18 cellular contexts compared by ENCODE assay signal in the genomic region with DNA sequence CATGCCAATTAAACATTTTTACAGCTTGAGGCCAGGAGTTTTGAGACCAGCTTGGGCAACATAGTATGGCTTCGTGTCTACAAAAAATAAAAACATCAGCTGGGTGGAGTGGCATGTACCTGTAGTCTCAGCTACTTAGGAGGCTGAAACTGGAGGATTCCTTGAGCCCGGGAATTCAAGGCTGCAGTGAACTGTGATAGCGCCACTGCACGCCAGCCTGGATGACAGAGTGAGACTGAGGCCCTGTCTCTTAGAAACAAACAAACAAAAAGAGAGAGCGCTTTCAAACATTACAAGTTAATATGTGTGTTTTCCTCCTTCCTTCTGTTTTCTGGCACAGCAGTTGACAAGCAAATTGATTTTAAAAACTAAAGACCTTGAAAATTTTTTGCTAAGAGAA.
"Had no signal": no experiment of that assay in that cellular context is flagged by ENCODE, and none has a peak within 500 bp of the region (broad histone marks: within the 10 kb centered on the region; RNA-seq: fewer than 3 reads in every experiment).

No MANE protein-coding gene starts in this region.

- H3K36me3 Mint-ChIP-seq: T-cell, WTC11 had no signal

- ATAC-seq: heart right ventricle; left cardiac atrium; right cardiac atrium; stimulated activated naive CD8-positive, alpha-beta T cell treated with anti-CD3 and anti-CD28 coated beads, Interleukin-15, amount 100 ng/mL, for 72 hours; T-cell; WTC11 had no signal

- H3K4me3 ChIP-seq: coronary artery, heart right ventricle, transverse colon had no signal

- H3K27ac ChIP-seq: coronary artery, epithelial cell of prostate, heart right ventricle, parathyroid adenoma, transverse colon had no signal

- H3K27me3 ChIP-seq: heart right ventricle, transverse colon had no signal

- H2AFZ ChIP-seq: parathyroid adenoma had no signal

- H3K36me3 ChIP-seq: heart right ventricle, transverse colon had no signal

- H3K4me3 Mint-ChIP-seq: nephron progenitor cell; stimulated activated naive CD8-positive, alpha-beta T cell treated with anti-CD3 and anti-CD28 coated beads, Interleukin-15, amount 100 ng/mL, for 72 hours; WTC11 had no signal

- H3K9me3 Mint-ChIP-seq: nephron progenitor cell; stimulated activated naive CD8-positive, alpha-beta T cell treated with anti-CD3 and anti-CD28 coated beads, Interleukin-15, amount 100 ng/mL, for 72 hours; T-cell; WTC11 had no signal

- H3K9me3 ChIP-seq: heart right ventricle, transverse colon had no signal

- H3K27me3 Mint-ChIP-seq: stimulated activated naive CD8-positive, alpha-beta T cell treated with anti-CD3 and anti-CD28 coated beads, Interleukin-15, amount 100 ng/mL, for 72 hours; T-cell had no signal

- DNase-seq: activated CD4-positive, alpha-beta T cell treated with anti-CD3 and anti-CD28 coated beads, Interleukin-2, amount 50 U/mL, for 4 hours; activated gamma-delta T cell; cerebellar nuclear complex; heart right ventricle; islet precursor cell; left cardiac atrium; midbrain; nephron progenitor cell; right cardiac atrium; stimulated activated CD4-positive, alpha-beta T cell treated with anti-CD3 and anti-CD28 coated beads, Interleukin-12 subunit alpha, Interleukin-12 subunit beta, amount 100 ng/mL, for 4 hours; stimulated activated CD4-positive, alpha-beta T cell treated with anti-CD3 and anti-CD28 coated beads, Interleukin-4, amount 100 ng/mL, for 4 hours; stimulated activated naive CD8-positive, alpha-beta T cell treated with anti-CD3 and anti-CD28 coated beads, Interleukin-15, amount 100 ng/mL, for 72 hours; T-cell; transverse colon had no signal

- H3K9ac ChIP-seq: parathyroid adenoma had no signal

- H3K27ac Mint-ChIP-seq: nephron progenitor cell; stimulated activated naive CD8-positive, alpha-beta T cell treated with anti-CD3 and anti-CD28 coated beads, Interleukin-15, amount 100 ng/mL, for 72 hours had no signal
